In genomic region chr19:16441661-16442071, GRCh38 we compare ENCODE assay signal across 9 cellular contexts. TPM values are rescaled to one million over a fixed set of nuclear protein-coding genes. Genes with fewer than 3 reads are reported as not detected.
A peak's percentile ranks its signal among the peaks of the same experiment; 100 is the strongest.
DNase-seq lines count a peak whose midpoint lies in the region; ATAC-seq and TF ChIP-seq lines count a peak whose summit lies in the region.
"Had no signal": no experiment of that assay in that cellular context is flagged by ENCODE, and none has a peak within 500 bp of the region (broad histone marks: within the 10 kb centered on the region; RNA-seq: fewer than 3 reads in every experiment).

No MANE protein-coding gene starts in this region.

- no peaks in the 10 kb centered on the region for H3K27me3 ChIP-seq in lower lobe of right lung (ENCODE audit: low read depth)
- no peaks in the 10 kb centered on the region for H3K27me3 ChIP-seq in esophagus squamous epithelium

- no peaks in the 10 kb centered on the region for H3K9me3 ChIP-seq in lower lobe of right lung
- no peaks in the 10 kb centered on the region for H3K9me3 ChIP-seq in esophagus squamous epithelium

- peak; percentile 64 for TF ChIP-seq RAD21 in Ishikawa (IDR thresholded peaks at IDR 0.05; ENCODE audit: low read depth)

- H3K27me3 Mint-ChIP-seq in Calu3 (ENCODE audit: unreplicated experiment) = no peaks in the 10 kb centered on the region
- H3K27me3 Mint-ChIP-seq in activated naive CD8-positive, alpha-beta T cell treated with anti-CD3 and anti-CD28 coated beads, Interleukin-2, amount 10 ng/mL, durations not matched to agents 7 days and 5 days = no peaks in the 10 kb centered on the region
- H3K27me3 Mint-ChIP-seq: stimulated activated naive CD8-positive, alpha-beta T cell treated with anti-CD3 and anti-CD28 coated beads, Interleukin-15, Interleukin-2, amounts not matched to agents 100 ng/mL and 50 ng/mL, for 24 hours had no signal

- H3K27ac ChIP-seq in lower lobe of right lung = no peak overlapping the region
- peak overlapping the region in 1 of 4 donors; percentile 54 for H3K27ac ChIP-seq in esophagus squamous epithelium

- H3K9me3 Mint-ChIP-seq in Calu3 (ENCODE audit: low read depth, unreplicated experiment) = no peaks in the 10 kb centered on the region
- no peaks in the 10 kb centered on the region for H3K9me3 Mint-ChIP-seq in activated naive CD8-positive, alpha-beta T cell treated with anti-CD3 and anti-CD28 coated beads, Interleukin-2, amount 10 ng/mL, durations not matched to agents 7 days and 5 days
- H3K9me3 Mint-ChIP-seq: stimulated activated naive CD8-positive, alpha-beta T cell treated with anti-CD3 and anti-CD28 coated beads, Interleukin-15, Interleukin-2, amounts not matched to agents 100 ng/mL and 50 ng/mL, for 24 hours had no signal

- no peak for TF ChIP-seq EP300 in Ishikawa (IDR thresholded peaks at IDR 0.05; ENCODE audit: borderline replicate concordance)

- no peak for ATAC-seq in activated naive CD8-positive, alpha-beta T cell treated with anti-CD3 and anti-CD28 coated beads, Interleukin-2, amount 10 ng/mL, durations not matched to agents 7 days and 5 days (ENCODE audit: low read depth)
- peak; percentile 55 to 69 for ATAC-seq in lower lobe of right lung
- no peak for ATAC-seq in GM19324 (IDR thresholded peaks at IDR 0.05; ENCODE audit: low FRiP score, unreplicated experiment)
- no peak for ATAC-seq in GM18505 (IDR thresholded peaks at IDR 0.05; ENCODE audit: unreplicated experiment)

- no TSS peak for BruUV-seq in Calu3 (replicated peaks; lab: Mats Ljungman, UMichigan)

- no peak overlapping the region for H3K27ac Mint-ChIP-seq in Calu3 (ENCODE audit: unreplicated experiment)
- H3K27ac Mint-ChIP-seq in activated naive CD8-positive, alpha-beta T cell treated with anti-CD3 and anti-CD28 coated beads, Interleukin-2, amount 10 ng/mL, durations not matched to agents 7 days and 5 days = no peak overlapping the region
- H3K27ac Mint-ChIP-seq: stimulated activated naive CD8-positive, alpha-beta T cell treated with anti-CD3 and anti-CD28 coated beads, Interleukin-15, Interleukin-2, amounts not matched to agents 100 ng/mL and 50 ng/mL, for 24 hours had no signal

- TF ChIP-seq POLR2A in esophagus squamous epithelium (IDR thresholded peaks at IDR 0.05) = no peak
- no peak for TF ChIP-seq POLR2A in GM18505 (IDR thresholded peaks at IDR 0.05; ENCODE audit: borderline replicate concordance, extremely low read depth, insufficient read depth, insufficient read length)

- H3K4me3 Mint-ChIP-seq in Calu3 (ENCODE audit: low read depth, unreplicated experiment) = no peak overlapping the region
- no peak overlapping the region for H3K4me3 Mint-ChIP-seq in activated naive CD8-positive, alpha-beta T cell treated with anti-CD3 and anti-CD28 coated beads, Interleukin-2, amount 10 ng/mL, durations not matched to agents 7 days and 5 days
- H3K4me3 Mint-ChIP-seq: stimulated activated naive CD8-positive, alpha-beta T cell treated with anti-CD3 and anti-CD28 coated beads, Interleukin-15, Interleukin-2, amounts not matched to agents 100 ng/mL and 50 ng/mL, for 24 hours had no signal

- TF ChIP-seq CTCF in Calu3 (IDR thresholded peaks at IDR 0.05; ENCODE audit: unreplicated experiment) (peak; percentile 33), lower lobe of right lung (IDR thresholded peaks at IDR 0.05) (peak; percentile 43), esophagus squamous epithelium (IDR thresholded peaks at IDR 0.05) (peak in 3 of 6 experiments; percentile 8 to 54 (median 14))

- CTCF ChIA-PET in Calu3 (lab: Charles Lee) = interaction anchor here (0.6 kb wide), 1 partner anchor 15 kb away, joined by 3 read pairs; no protein-coding TSS in a partner anchor

- H3K4me1 ChIP-seq in lower lobe of right lung (peaks cover 65% of the 10 kb centered on the region), esophagus squamous epithelium (peaks cover 6 to 58% (median 41%) of the 10 kb centered on the region in 3 donors)

- H3K36me3 Mint-ChIP-seq in Calu3 (ENCODE audit: insufficient read depth, unreplicated experiment) = no peaks in the 10 kb centered on the region
- H3K36me3 Mint-ChIP-seq in activated naive CD8-positive, alpha-beta T cell treated with anti-CD3 and anti-CD28 coated beads, Interleukin-2, amount 10 ng/mL, durations not matched to agents 7 days and 5 days = peaks cover 10% of the 10 kb centered on the region

- intact Hi-C loops in Calu3 (cut with micrococcal nuclease; ENCODE audit: unreplicated experiment) (no loop called here), lower lobe of right lung (cut with DNase I) (no loop called here), esophagus squamous epithelium (cut with DNase I) (no loop called here)

- peaks cover 11% of the 10 kb centered on the region for H3K4me1 Mint-ChIP-seq in Calu3 (ENCODE audit: low read depth, unreplicated experiment)
- H3K4me1 Mint-ChIP-seq in activated naive CD8-positive, alpha-beta T cell treated with anti-CD3 and anti-CD28 coated beads, Interleukin-2, amount 10 ng/mL, durations not matched to agents 7 days and 5 days = peaks cover 17% of the 10 kb centered on the region

- DNase-seq in Calu3 (peak; percentile 19), lower lobe of right lung (no peak), germinal center (ENCODE audit: low spot score) (no peak), esophagus squamous epithelium (lab: John Stamatoyannopoulos, UW) (no peak)
- peak; percentile 45 for DNase-seq in activated naive CD8-positive, alpha-beta T cell treated with anti-CD3 and anti-CD28 coated beads, Interleukin-2, amount 10 ng/mL, durations not matched to agents 7 days and 5 days

- peaks cover 51% of the 10 kb centered on the region for H3K36me3 ChIP-seq in lower lobe of right lung
- peaks cover 6 to 62% (median 6%) of the 10 kb centered on the region in 3 donors for H3K36me3 ChIP-seq in esophagus squamous epithelium

- no peak overlapping the region for H3K4me3 ChIP-seq in lower lobe of right lung
- no peak overlapping the region for H3K4me3 ChIP-seq in esophagus squamous epithelium

- WGBS in esophagus squamous epithelium, 2 donors = 86 to 88% methylated on average over 12 of the region's 12 CpGs

- POLR2A ChIA-PET in activated naive CD8-positive, alpha-beta T cell treated with anti-CD3 and anti-CD28 coated beads, Interleukin-2, amount 10 ng/mL, durations not matched to agents 7 days and 5 days (lab: Charles Lee) = interaction anchor here (0.7 kb wide), 1 partner anchor 397 kb away, joined by 4 read pairs; no protein-coding TSS in a partner anchor

TF ChIP-seq in Ishikawa, 13 proteins besides CTCF, POLR2A, EP300 and RAD21:
- no peak for TF ChIP-seq CREB1 (IDR thresholded peaks at IDR 0.05; ENCODE audit: low read depth)
- TF ChIP-seq, protein P1, sequence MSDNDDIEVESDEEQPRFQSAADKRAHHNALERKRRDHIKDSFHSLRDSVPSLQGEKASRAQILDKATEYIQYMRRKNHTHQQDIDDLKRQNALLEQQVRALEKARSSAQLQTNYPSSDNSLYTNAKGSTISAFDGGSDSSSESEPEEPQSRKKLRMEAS (IDR thresholded peaks at IDR 0.05) = no peak
- no peak for TF ChIP-seq TAF1 (IDR thresholded peaks at IDR 0.05; ENCODE audit: low read depth)
- TF ChIP-seq CEBPB (IDR thresholded peaks at IDR 0.05) = no peak
- no peak for TF ChIP-seq TEAD4 (IDR thresholded peaks at IDR 0.05)
- no peak for TF ChIP-seq NFIC (IDR thresholded peaks at IDR 0.05)
- TF ChIP-seq FOXM1 (IDR thresholded peaks at IDR 0.05; ENCODE audit: borderline replicate concordance, low read depth) = no peak
- TF ChIP-seq TCF12 (IDR thresholded peaks at IDR 0.05; ENCODE audit: low read depth) = no peak
- no peak for TF ChIP-seq USF1 (IDR thresholded peaks at IDR 0.05)

RNA-seq across cellular contexts. Expression of gene EPS15L1, which starts 30.1 kb away (rescaled TPM):
- total RNA-seq in Calu3 (2022) = 24.2 and 25.6 TPM in 2 replicates
- 10 to 100 TPM; 40.0 to 41.7 TPM for total RNA-seq in activated naive CD8-positive, alpha-beta T cell treated with anti-CD3 and anti-CD28 coated beads, Interleukin-2, amount 10 ng/mL, durations not matched to agents 7 days and 5 days
- 40.3 TPM for total RNA-seq in lower lobe of right lung
- total RNA-seq in esophagus squamous epithelium = 10 to 100 TPM in 3 of 4 donors, 1 to 10 TPM in 1; 8.1 to 21.7 (median 19.8) TPM

RNA-seq across cellular contexts. Expression of gene CALR3, which starts 54.3 kb away (rescaled TPM):
- total RNA-seq in Calu3 (2022) (not detected in 2 replicates), lower lobe of right lung (not detected), esophagus squamous epithelium (not detected)
- total RNA-seq in activated naive CD8-positive, alpha-beta T cell treated with anti-CD3 and anti-CD28 coated beads, Interleukin-2, amount 10 ng/mL, durations not matched to agents 7 days and 5 days = not detected

RNA-seq across cellular contexts. Expression of gene C19orf44, which starts 54.5 kb away (rescaled TPM):
- total RNA-seq in Calu3 (2022) = 4.5 and 4.8 TPM in 2 replicates
- 1 to 10 TPM; 3.0 to 3.3 TPM for total RNA-seq in activated naive CD8-positive, alpha-beta T cell treated with anti-CD3 and anti-CD28 coated beads, Interleukin-2, amount 10 ng/mL, durations not matched to agents 7 days and 5 days
- total RNA-seq in lower lobe of right lung = 6.6 TPM
- total RNA-seq in esophagus squamous epithelium = 1 to 10 TPM; 2.5 to 10.0 (median 4.2) TPM

Comparison
In these comparisons a context has a peak if more than half of its experiments do, and no peak if none do; other contexts are left out.
1. DNase-seq: peak in Calu3 (single experiment) and activated naive CD8-positive, alpha-beta T cell treated with anti-CD3 and anti-CD28 coated beads, Interleukin-2, amount 10 ng/mL, durations not matched to agents 7 days and 5 days (single experiment); none in lower lobe of right lung (single experiment), germinal center (single experiment) and esophagus squamous epithelium (single experiment).
2. ATAC-seq: peak in lower lobe of right lung (2 of 2); none in activated naive CD8-positive, alpha-beta T cell treated with anti-CD3 and anti-CD28 coated beads, Interleukin-2, amount 10 ng/mL, durations not matched to agents 7 days and 5 days (single experiment), GM19324 (single experiment) and GM18505 (single experiment).